11 cellular contexts compared by ENCODE assay signal in the genomic region with DNA sequence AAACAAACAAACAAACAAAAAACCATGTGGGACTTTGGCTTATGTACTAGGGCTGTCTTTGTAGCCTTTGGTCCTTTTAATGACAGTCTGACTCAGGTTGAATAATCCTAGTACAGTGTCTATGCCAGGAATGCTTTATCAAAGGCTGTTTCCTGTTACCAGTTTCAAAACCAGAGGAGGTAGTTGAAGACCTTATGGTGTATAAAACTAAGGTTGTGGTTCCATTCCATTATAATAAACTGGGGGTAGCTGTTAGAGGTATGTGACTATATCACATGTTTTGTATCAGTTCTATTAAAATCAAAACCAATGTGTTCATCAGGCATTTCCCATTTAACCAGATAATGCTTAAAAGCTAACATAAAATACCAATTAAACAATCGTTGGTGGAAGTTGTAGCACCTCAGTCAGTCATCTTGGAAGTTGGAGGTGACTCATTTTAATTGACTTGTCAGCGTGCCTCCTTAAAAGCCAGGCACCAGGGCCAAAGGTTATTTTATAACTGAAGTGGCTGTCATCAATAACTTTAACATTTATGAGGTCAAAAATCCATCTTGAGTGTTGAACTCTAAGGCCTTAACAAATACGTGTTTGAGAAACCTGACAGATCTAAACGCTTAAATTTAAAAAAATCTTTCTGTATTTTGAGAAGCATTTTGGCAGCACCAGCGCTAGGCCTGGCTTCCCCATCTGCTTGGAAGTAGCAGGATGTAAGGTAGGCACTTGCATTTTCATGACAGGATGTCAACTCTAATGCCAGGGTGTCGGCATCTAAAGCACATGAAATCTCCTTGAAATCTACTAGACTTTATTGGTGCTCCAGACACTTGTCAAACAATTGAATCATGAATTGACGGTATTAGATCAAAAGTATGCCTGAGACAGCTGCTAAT.
A peak's percentile ranks its signal among the peaks of the same experiment; 100 is the strongest.
DNase-seq lines count a peak whose midpoint lies in the region; ATAC-seq, FAIRE-seq and TF ChIP-seq lines count a peak whose summit lies in the region.
"Had no signal": no experiment of that assay in that cellular context is flagged by ENCODE, and none has a peak within 500 bp of the region (broad histone marks: within the 10 kb centered on the region; RNA-seq: fewer than 3 reads in every experiment).

No MANE protein-coding gene starts in this region.

- no peak for TF ChIP-seq RAD21 in IMR-90 (IDR thresholded peaks at IDR 0.05; ENCODE audit: low read length)

- CTCF ChIA-PET in activated CD4-positive, alpha-beta memory T cell treated with anti-CD3 and anti-CD28 coated beads for 36 hours (lab: Charles Lee), result interaction anchor here (3.0 to 4.0 kb wide), 2 partner anchors 38 to 103 kb away, joined by 11 to 17 read pairs; no protein-coding TSS in a partner anchor
- CTCF ChIA-PET in activated CD4-positive, alpha-beta memory T cell treated with anti-CD3 and anti-CD28 coated beads, Interleukin-2, amount 10 ng/mL, durations not matched to agents 7 days and 5 days (lab: Charles Lee), result no interaction called here
- CTCF ChIA-PET in IMR-90 (lab: Yijun Ruan, JAX), result no interaction called here

- H4K91ac ChIP-seq in IMR-90 (ENCODE audit: insufficient read depth, low read depth, low read length), result no peak overlapping the region

- no peaks in the 10 kb centered on the region for H3K9me3 ChIP-seq in IMR-90 (ENCODE audit: control insufficient read depth, insufficient read depth, low read length)
- no peaks in the 10 kb centered on the region for H3K9me3 ChIP-seq in pancreas
- no peaks in the 10 kb centered on the region for H3K9me3 ChIP-seq in thyroid gland

- H3K4me1 ChIP-seq in IMR-90 (ENCODE audit: control insufficient read depth, insufficient read depth, low read length) (peaks cover 8% of the 10 kb centered on the region), pancreas (peaks cover 0 to 11% (median 10%) of the 10 kb centered on the region in 3 donors), thyroid gland (no peaks in the 10 kb centered on the region)

- H3K36me3 Mint-ChIP-seq in activated CD4-positive, alpha-beta memory T cell treated with anti-CD3 and anti-CD28 coated beads for 36 hours, result peaks cover 14% of the 10 kb centered on the region
- no peaks in the 10 kb centered on the region for H3K36me3 Mint-ChIP-seq in activated CD4-positive, alpha-beta memory T cell treated with anti-CD3 and anti-CD28 coated beads, Interleukin-2, amount 10 ng/mL, durations not matched to agents 7 days and 5 days (ENCODE audit: low read depth)

- H2AFZ ChIP-seq in IMR-90 (replicated peaks; ENCODE audit: low read length, poor library complexity), result no peak overlapping the region

- no peak overlapping the region for H3K4me3 Mint-ChIP-seq in activated CD4-positive, alpha-beta memory T cell treated with anti-CD3 and anti-CD28 coated beads for 36 hours
- H3K4me3 Mint-ChIP-seq in activated CD4-positive, alpha-beta memory T cell treated with anti-CD3 and anti-CD28 coated beads, Interleukin-2, amount 10 ng/mL, durations not matched to agents 7 days and 5 days, result no peak overlapping the region
- H3K4me3 Mint-ChIP-seq: activated naive CD4-positive, alpha-beta T cell treated with anti-CD3 and anti-CD28 coated beads, Interleukin-2, amount 50 U/mL, for 24 hours had no signal

- dilution Hi-C loops in IMR-90 (cut with HindIII; ENCODE audit: low sequenced_read_pairs, unreplicated experiment), result no loop called here

- peak overlapping the region in 1 of 2 experiments; percentile 36; a peak in 2 of 4 replicates for H4K8ac ChIP-seq in IMR-90 (ENCODE audit: low read depth in 2 of 2, low read length in 2 of 2)

- H3K56ac ChIP-seq in IMR-90 (ENCODE audit: extremely low read depth, insufficient read depth, low read length), result no peak overlapping the region

- H2AK5ac ChIP-seq in IMR-90 (ENCODE audit: low read depth, low read length), result no peak overlapping the region

- no peak overlapping the region for H3K4ac ChIP-seq in IMR-90 (ENCODE audit: low read depth, low read length)

- H2BK15ac ChIP-seq in IMR-90 (ENCODE audit: low read depth, low read length), result no peak overlapping the region

- H3K9me1 ChIP-seq in IMR-90 (ENCODE audit: insufficient read depth, low read length), result peaks cover 11% of the 10 kb centered on the region

- FAIRE-seq in pancreas (lab: Jason Lieb, UNC), result no peak
- FAIRE-seq: TTC549 had no signal

- H3K4me2 ChIP-seq in IMR-90 (ENCODE audit: low read depth, low read length), result no peak overlapping the region

- H4K5ac ChIP-seq in IMR-90 (ENCODE audit: low read depth, low read length), result 0 out of 2 replicates have a peak overlapping the region, but pooled peaks have one; percentile 14

- H3K27ac ChIP-seq in IMR-90 (ENCODE audit: insufficient read depth, low read length) (peak overlapping the region; percentile 44; the same call in 1 of the 2 replicates), pancreas (peak overlapping the region in 1 of 4 donors; percentile 30), thyroid gland (no peak overlapping the region)

- DNase-seq in activated CD4-positive, alpha-beta memory T cell treated with anti-CD3 and anti-CD28 coated beads for 36 hours, result peak; percentile 14
- no peak for DNase-seq in activated CD4-positive, alpha-beta memory T cell treated with anti-CD3 and anti-CD28 coated beads, Interleukin-2, amount 10 ng/mL, durations not matched to agents 7 days and 5 days
- DNase-seq in IMR-90 (peak; percentile 65), cardiac fibroblast (ENCODE audit: low read depth in 2 of 2) (peak; percentile 37 to 70), pancreas (no peak), NCI-H2171 (lab: John Stamatoyannopoulos, UW) (no peak), thyroid gland (no peak)
- DNase-seq: NCI-H1417 had no signal

- H3K4me1 Mint-ChIP-seq in activated CD4-positive, alpha-beta memory T cell treated with anti-CD3 and anti-CD28 coated beads for 36 hours (ENCODE audit: low read depth), result peaks cover 53% of the 10 kb centered on the region
- peaks cover 45% of the 10 kb centered on the region for H3K4me1 Mint-ChIP-seq in activated CD4-positive, alpha-beta memory T cell treated with anti-CD3 and anti-CD28 coated beads, Interleukin-2, amount 10 ng/mL, durations not matched to agents 7 days and 5 days

- POLR2A ChIA-PET in activated CD4-positive, alpha-beta memory T cell treated with anti-CD3 and anti-CD28 coated beads for 36 hours (lab: Charles Lee), result interaction anchor here (0.8 to 1.5 kb wide), 3 partner anchors 36 to 83 kb away, joined by 3 to 4 read pairs (median 3); no protein-coding TSS in a partner anchor
- POLR2A ChIA-PET in activated CD4-positive, alpha-beta memory T cell treated with anti-CD3 and anti-CD28 coated beads, Interleukin-2, amount 10 ng/mL, durations not matched to agents 7 days and 5 days (lab: Charles Lee), result no interaction called here
- POLR2A ChIA-PET in IMR-90 (lab: Charles Lee; ENCODE audit: unreplicated experiment), result no interaction called here

- WGBS in IMR-90 (ENCODE audit: extremely low coverage in 2 of 2, insufficient read length in 1 of 2), 2 experiments, result 86% methylated on average over 1 of the region's 7 CpGs; no CpG with 5 or more reads in 1 of the 2 experiments
- 64 to 70% methylated on average over 7 of the region's 7 CpGs for WGBS in pancreas, 2 donors
- 84 to 89% methylated on average over 7 of the region's 7 CpGs for WGBS in thyroid gland, 2 donors

- peak overlapping the region; percentile 29; the same call in 1 of the 2 replicates for H3K23ac ChIP-seq in IMR-90 (ENCODE audit: low read depth, low read length)

- H3K27me3 Mint-ChIP-seq in activated CD4-positive, alpha-beta memory T cell treated with anti-CD3 and anti-CD28 coated beads for 36 hours, result no peaks in the 10 kb centered on the region
- H3K27me3 Mint-ChIP-seq in activated CD4-positive, alpha-beta memory T cell treated with anti-CD3 and anti-CD28 coated beads, Interleukin-2, amount 10 ng/mL, durations not matched to agents 7 days and 5 days, result no peaks in the 10 kb centered on the region
- H3K27me3 Mint-ChIP-seq: activated naive CD4-positive, alpha-beta T cell treated with anti-CD3 and anti-CD28 coated beads, Interleukin-2, amount 50 U/mL, for 24 hours had no signal

- H3K27me3 ChIP-seq in IMR-90 (ENCODE audit: control insufficient read depth, insufficient read depth, low read length), result no peaks in the 10 kb centered on the region
- no peaks in the 10 kb centered on the region for H3K27me3 ChIP-seq in pancreas
- no peaks in the 10 kb centered on the region for H3K27me3 ChIP-seq in thyroid gland

- no peak overlapping the region for H3K9ac ChIP-seq in IMR-90 (ENCODE audit: low read depth, low read length)

- H3K36me3 ChIP-seq in IMR-90 (ENCODE audit: control insufficient read depth, insufficient read depth, low read length), result peaks cover 15% of the 10 kb centered on the region
- H3K36me3 ChIP-seq in pancreas, result peaks cover 0 to 10% (median 0%) of the 10 kb centered on the region in 3 donors
- peaks cover 0 to 6% of the 10 kb centered on the region in 2 donors for H3K36me3 ChIP-seq in thyroid gland

- no peak overlapping the region for H3K18ac ChIP-seq in IMR-90 (ENCODE audit: low read depth, low read length)

- no peak overlapping the region for H2BK120ac ChIP-seq in IMR-90 (ENCODE audit: low read depth, low read length)

- BruUV-seq in IMR-90 (replicated peaks; lab: Mats Ljungman, UMichigan), result TSS peak; percentile 25

- intact Hi-C loops in activated CD4-positive, alpha-beta memory T cell treated with anti-CD3 and anti-CD28 coated beads for 36 hours (cut with micrococcal nuclease), result loop anchor here (1.0 to 5.0 kb wide), 5 partner anchors 26 to 93 kb away; no protein-coding TSS in a partner anchor
- intact Hi-C loops in IMR-90 (cut with micrococcal nuclease) (no loop called here), pancreas (cut with DNase I) (no loop called here), thyroid gland (cut with DNase I) (no loop called here)

- peaks cover 46% of the 10 kb centered on the region; the same call in 1 of the 2 replicates for H4K20me1 ChIP-seq in IMR-90 (ENCODE audit: insufficient read depth, low read length)

- H2BK5ac ChIP-seq in IMR-90 (ENCODE audit: low read depth, low read length, poor library complexity, severe bottlenecking), result peak overlapping the region; percentile 53

- H3K79me1 ChIP-seq in IMR-90 (ENCODE audit: low read depth in 1 of 2, low read length in 2 of 2), result peaks cover 13 to 60% of the 10 kb centered on the region in 2 experiments

- H3K4me3 ChIP-seq in IMR-90 (ENCODE audit: insufficient read depth, low read depth, low read length) (no peak overlapping the region), cardiac fibroblast (replicated peaks in 1 of 2; ENCODE audit: low read depth in 2 of 2, low read length in 2 of 2) (no peak overlapping the region), pancreas (no peak overlapping the region), thyroid gland (replicated peaks in 1 of 3) (no peak overlapping the region)

- no peak overlapping the region for H2BK20ac ChIP-seq in IMR-90 (ENCODE audit: low read depth, low read length)

- in situ Hi-C loops in IMR-90 (cut with MboI; ENCODE audit: low sequenced_read_pairs), result no loop called here

- peak overlapping the region; percentile 26 for H3K27ac Mint-ChIP-seq in activated CD4-positive, alpha-beta memory T cell treated with anti-CD3 and anti-CD28 coated beads for 36 hours
- no peak overlapping the region for H3K27ac Mint-ChIP-seq in activated CD4-positive, alpha-beta memory T cell treated with anti-CD3 and anti-CD28 coated beads, Interleukin-2, amount 10 ng/mL, durations not matched to agents 7 days and 5 days
- H3K27ac Mint-ChIP-seq: activated naive CD4-positive, alpha-beta T cell treated with anti-CD3 and anti-CD28 coated beads, Interleukin-2, amount 50 U/mL, for 24 hours had no signal

- TF ChIP-seq CTCF in IMR-90 (conservative IDR thresholded peaks at IDR 0.05; ENCODE audit: low read depth, low read length) (no peak), cardiac fibroblast (IDR thresholded peaks at IDR 0.05; ENCODE audit: low read depth, low read length) (no peak), pancreas (IDR thresholded peaks at IDR 0.05) (no peak), thyroid gland (IDR thresholded peaks at IDR 0.05) (no peak)

- TF ChIP-seq POLR2A in IMR-90 (IDR thresholded peaks at IDR 0.05; ENCODE audit: low read depth, low read length) (no peak), thyroid gland (IDR thresholded peaks at IDR 0.05) (no peak)

- H3K9me3 Mint-ChIP-seq in activated CD4-positive, alpha-beta memory T cell treated with anti-CD3 and anti-CD28 coated beads for 36 hours, result no peaks in the 10 kb centered on the region
- H3K9me3 Mint-ChIP-seq in activated CD4-positive, alpha-beta memory T cell treated with anti-CD3 and anti-CD28 coated beads, Interleukin-2, amount 10 ng/mL, durations not matched to agents 7 days and 5 days, result no peaks in the 10 kb centered on the region
- H3K9me3 Mint-ChIP-seq: activated naive CD4-positive, alpha-beta T cell treated with anti-CD3 and anti-CD28 coated beads, Interleukin-2, amount 50 U/mL, for 24 hours had no signal

- peak; percentile 55 for ATAC-seq in IMR-90 (ENCODE audit: low read depth)
- ATAC-seq in pancreas, result peak in 3 of 4 donors; percentile 42 to 59 (median 54)
- ATAC-seq in HG03045 (IDR thresholded peaks at IDR 0.05; ENCODE audit: unreplicated experiment), result no peak

- no peak overlapping the region for H3K14ac ChIP-seq in IMR-90 (replicated peaks; ENCODE audit: low read depth, low read length)

- no peak overlapping the region for H2AK9ac ChIP-seq in IMR-90 (replicated peaks; ENCODE audit: low read depth, low read length, poor library complexity)

Comparison
In these comparisons a context has a peak if more than half of its experiments do, and no peak if none do; other contexts are left out.
1. DNase-seq: peak in activated CD4-positive, alpha-beta memory T cell treated with anti-CD3 and anti-CD28 coated beads for 36 hours (single experiment), IMR-90 (single experiment) and cardiac fibroblast (2 of 2); none in activated CD4-positive, alpha-beta memory T cell treated with anti-CD3 and anti-CD28 coated beads, Interleukin-2, amount 10 ng/mL, durations not matched to agents 7 days and 5 days (single experiment), pancreas (0 of 6), NCI-H2171 (single experiment) and thyroid gland (0 of 2).